2 cellular contexts compared by ENCODE assay signal in the genomic region with DNA sequence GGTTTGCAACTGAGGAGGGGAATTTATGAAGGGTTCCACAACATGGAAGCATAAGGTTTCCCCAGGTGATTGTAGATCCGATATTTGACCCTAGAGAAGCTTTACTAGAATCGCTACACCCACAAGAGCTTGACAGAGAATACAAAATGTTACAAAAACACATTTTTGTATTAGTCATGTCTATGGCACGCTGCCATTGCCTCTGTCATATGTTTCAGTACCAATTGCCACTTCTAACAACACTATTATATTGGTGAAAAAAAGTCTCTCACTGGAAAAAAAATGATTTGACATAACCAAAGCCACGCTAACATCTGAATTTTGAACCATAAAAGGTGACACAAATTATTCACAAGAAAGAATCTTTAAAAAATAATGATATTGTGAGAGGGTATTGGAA.
TF ChIP-seq lines count a peak whose summit lies in the region.

No MANE protein-coding gene starts in this region.

TF ChIP-seq in IMR-90, 13 proteins besides CTCF, POLR2A, EP300 and RAD21:
- TF ChIP-seq MAZ (IDR thresholded peaks at IDR 0.05; ENCODE audit: borderline replicate concordance, low read depth, low read length), result no peak
- TF ChIP-seq, protein P1, sequence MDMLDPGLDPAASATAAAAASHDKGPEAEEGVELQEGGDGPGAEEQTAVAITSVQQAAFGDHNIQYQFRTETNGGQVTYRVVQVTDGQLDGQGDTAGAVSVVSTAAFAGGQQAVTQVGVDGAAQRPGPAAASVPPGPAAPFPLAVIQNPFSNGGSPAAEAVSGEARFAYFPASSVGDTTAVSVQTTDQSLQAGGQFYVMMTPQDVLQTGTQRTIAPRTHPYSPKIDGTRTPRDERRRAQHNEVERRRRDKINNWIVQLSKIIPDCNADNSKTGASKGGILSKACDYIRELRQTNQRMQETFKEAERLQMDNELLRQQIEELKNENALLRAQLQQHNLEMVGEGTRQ (IDR thresholded peaks at IDR 0.05; ENCODE audit: low read depth, low read length), result no peak
- TF ChIP-seq BHLHE40 (IDR thresholded peaks at IDR 0.05; ENCODE audit: low read depth, low read length), result no peak
- no peak for TF ChIP-seq FOS (IDR thresholded peaks at IDR 0.05; ENCODE audit: low read depth, low read length)
- TF ChIP-seq MAFK (IDR thresholded peaks at IDR 0.05; ENCODE audit: low read depth, low read length), result no peak
- no peak for TF ChIP-seq SMC3 (IDR thresholded peaks at IDR 0.05; ENCODE audit: low read depth, low read length)
- no peak for TF ChIP-seq NFE2L2 (IDR thresholded peaks at IDR 0.05; ENCODE audit: low read depth, low read length)
- TF ChIP-seq CHD1 (IDR thresholded peaks at IDR 0.05; ENCODE audit: low read depth, low read length), result no peak
- no peak for TF ChIP-seq RCOR1 (IDR thresholded peaks at IDR 0.05; ENCODE audit: insufficient replicate concordance, low read length)
- no peak for TF ChIP-seq CEBPB (IDR thresholded peaks at IDR 0.05; ENCODE audit: low read depth, low read length)
- TF ChIP-seq, protein P2, sequence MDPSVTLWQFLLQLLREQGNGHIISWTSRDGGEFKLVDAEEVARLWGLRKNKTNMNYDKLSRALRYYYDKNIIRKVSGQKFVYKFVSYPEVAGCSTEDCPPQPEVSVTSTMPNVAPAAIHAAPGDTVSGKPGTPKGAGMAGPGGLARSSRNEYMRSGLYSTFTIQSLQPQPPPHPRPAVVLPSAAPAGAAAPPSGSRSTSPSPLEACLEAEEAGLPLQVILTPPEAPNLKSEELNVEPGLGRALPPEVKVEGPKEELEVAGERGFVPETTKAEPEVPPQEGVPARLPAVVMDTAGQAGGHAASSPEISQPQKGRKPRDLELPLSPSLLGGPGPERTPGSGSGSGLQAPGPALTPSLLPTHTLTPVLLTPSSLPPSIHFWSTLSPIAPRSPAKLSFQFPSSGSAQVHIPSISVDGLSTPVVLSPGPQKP (IDR thresholded peaks at IDR 0.05; ENCODE audit: borderline replicate concordance, low read depth, low read length), result no peak
- TF ChIP-seq MXI1 (IDR thresholded peaks at IDR 0.05; ENCODE audit: borderline replicate concordance, low read depth, low read length), result no peak
- TF ChIP-seq RFX5 (IDR thresholded peaks at IDR 0.05; ENCODE audit: low read depth, low read length), result no peak

TF ChIP-seq in WTC11, 78 proteins besides CTCF, POLR2A, EP300 and RAD21:
- TF ChIP-seq, protein P3, sequence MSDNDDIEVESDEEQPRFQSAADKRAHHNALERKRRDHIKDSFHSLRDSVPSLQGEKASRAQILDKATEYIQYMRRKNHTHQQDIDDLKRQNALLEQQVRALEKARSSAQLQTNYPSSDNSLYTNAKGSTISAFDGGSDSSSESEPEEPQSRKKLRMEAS (CRISPR knock-in tag; IDR thresholded peaks at IDR 0.05), result no peak
- no peak for TF ChIP-seq FOXJ3 (CRISPR knock-in tag; IDR thresholded peaks at IDR 0.05; ENCODE audit: borderline replicate concordance)
- TF ChIP-seq EMX1 (CRISPR knock-in tag; IDR thresholded peaks at IDR 0.05), result no peak
- no peak for TF ChIP-seq SOX15 (CRISPR knock-in tag; IDR thresholded peaks at IDR 0.05)
- TF ChIP-seq ZNF512 (CRISPR knock-in tag; IDR thresholded peaks at IDR 0.05; ENCODE audit: borderline replicate concordance), result no peak
- TF ChIP-seq, protein P4, sequence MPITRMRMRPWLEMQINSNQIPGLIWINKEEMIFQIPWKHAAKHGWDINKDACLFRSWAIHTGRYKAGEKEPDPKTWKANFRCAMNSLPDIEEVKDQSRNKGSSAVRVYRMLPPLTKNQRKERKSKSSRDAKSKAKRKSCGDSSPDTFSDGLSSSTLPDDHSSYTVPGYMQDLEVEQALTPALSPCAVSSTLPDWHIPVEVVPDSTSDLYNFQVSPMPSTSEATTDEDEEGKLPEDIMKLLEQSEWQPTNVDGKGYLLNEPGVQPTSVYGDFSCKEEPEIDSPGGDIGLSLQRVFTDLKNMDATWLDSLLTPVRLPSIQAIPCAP (CRISPR knock-in tag; IDR thresholded peaks at IDR 0.05), result no peak
- no peak for TF ChIP-seq PRDM15 (CRISPR knock-in tag; IDR thresholded peaks at IDR 0.05)
- TF ChIP-seq NR1H2 (CRISPR knock-in tag; IDR thresholded peaks at IDR 0.05), result no peak
- TF ChIP-seq, protein P5, sequence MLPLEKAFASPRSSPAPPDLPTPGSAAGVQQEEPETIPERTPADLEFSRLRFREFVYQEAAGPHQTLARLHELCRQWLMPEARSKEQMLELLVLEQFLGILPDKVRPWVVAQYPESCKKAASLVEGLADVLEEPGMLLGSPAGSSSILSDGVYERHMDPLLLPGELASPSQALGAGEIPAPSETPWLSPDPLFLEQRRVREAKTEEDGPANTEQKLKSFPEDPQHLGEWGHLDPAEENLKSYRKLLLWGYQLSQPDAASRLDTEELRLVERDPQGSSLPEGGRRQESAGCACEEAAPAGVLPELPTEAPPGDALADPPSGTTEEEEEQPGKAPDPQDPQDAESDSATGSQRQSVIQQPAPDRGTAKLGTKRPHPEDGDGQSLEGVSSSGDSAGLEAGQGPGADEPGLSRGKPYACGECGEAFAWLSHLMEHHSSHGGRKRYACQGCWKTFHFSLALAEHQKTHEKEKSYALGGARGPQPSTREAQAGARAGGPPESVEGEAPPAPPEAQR (CRISPR knock-in tag; IDR thresholded peaks at IDR 0.05), result no peak
